Comparison of ENCODE assay signal across 2 cellular contexts in genomic region chr10:28822719-28823464, GRCh38.
TF ChIP-seq lines count a peak whose summit lies in the region.

No MANE protein-coding gene starts in this region.

TF ChIP-seq in liver, 16 proteins besides CTCF, POLR2A, EP300 and RAD21:
- TF ChIP-seq, protein P1, sequence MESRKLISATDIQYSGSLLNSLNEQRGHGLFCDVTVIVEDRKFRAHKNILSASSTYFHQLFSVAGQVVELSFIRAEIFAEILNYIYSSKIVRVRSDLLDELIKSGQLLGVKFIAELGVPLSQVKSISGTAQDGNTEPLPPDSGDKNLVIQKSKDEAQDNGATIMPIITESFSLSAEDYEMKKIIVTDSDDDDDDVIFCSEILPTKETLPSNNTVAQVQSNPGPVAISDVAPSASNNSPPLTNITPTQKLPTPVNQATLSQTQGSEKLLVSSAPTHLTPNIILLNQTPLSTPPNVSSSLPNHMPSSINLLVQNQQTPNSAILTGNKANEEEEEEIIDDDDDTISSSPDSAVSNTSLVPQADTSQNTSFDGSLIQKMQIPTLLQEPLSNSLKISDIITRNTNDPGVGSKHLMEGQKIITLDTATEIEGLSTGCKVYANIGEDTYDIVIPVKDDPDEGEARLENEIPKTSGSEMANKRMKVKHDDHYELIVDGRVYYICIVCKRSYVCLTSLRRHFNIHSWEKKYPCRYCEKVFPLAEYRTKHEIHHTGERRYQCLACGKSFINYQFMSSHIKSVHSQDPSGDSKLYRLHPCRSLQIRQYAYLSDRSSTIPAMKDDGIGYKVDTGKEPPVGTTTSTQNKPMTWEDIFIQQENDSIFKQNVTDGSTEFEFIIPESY (IDR thresholded peaks at IDR 0.05), result no peak
- TF ChIP-seq TAF1 (conservative IDR thresholded peaks at IDR 0.05), result no peak
- no peak for TF ChIP-seq REST (IDR thresholded peaks at IDR 0.05)
- TF ChIP-seq SP1 (IDR thresholded peaks at IDR 0.05), result no peak
- no peak for TF ChIP-seq MAX (IDR thresholded peaks at IDR 0.05)
- TF ChIP-seq YY1 (IDR thresholded peaks at IDR 0.05), result no peak
- TF ChIP-seq FOXA2 (IDR thresholded peaks at IDR 0.05), result no peak
- peak; percentile 79 for TF ChIP-seq NR2F2 (IDR thresholded peaks at IDR 0.05)
- no peak for TF ChIP-seq HNF4A (conservative IDR thresholded peaks at IDR 0.05)
- no peak for TF ChIP-seq EGR1 (IDR thresholded peaks at IDR 0.05; ENCODE audit: low read depth in 2 of 2)
- TF ChIP-seq JUND (IDR thresholded peaks at IDR 0.05), result no peak
- TF ChIP-seq, protein P2, sequence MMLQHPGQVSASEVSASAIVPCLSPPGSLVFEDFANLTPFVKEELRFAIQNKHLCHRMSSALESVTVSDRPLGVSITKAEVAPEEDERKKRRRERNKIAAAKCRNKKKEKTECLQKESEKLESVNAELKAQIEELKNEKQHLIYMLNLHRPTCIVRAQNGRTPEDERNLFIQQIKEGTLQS (IDR thresholded peaks at IDR 0.05), result no peak
- peak in 1 of 2 donors; percentile 31 for TF ChIP-seq RXRA (IDR thresholded peaks at IDR 0.05)
TF ChIP-seq in liver: peak in this region for 2.

TF ChIP-seq in HepG2, 621 proteins besides CTCF, POLR2A, EP300 and RAD21 (continued from another document):
- TF ChIP-seq ZGPAT (CRISPR knock-in tag; IDR thresholded peaks at IDR 0.05), result no peak
- TF ChIP-seq WIZ (CRISPR knock-in tag; IDR thresholded peaks at IDR 0.05), result no peak
- no peak for TF ChIP-seq ZNF577 (CRISPR knock-in tag; IDR thresholded peaks at IDR 0.05; ENCODE audit: borderline replicate concordance, low read depth)
- no peak for TF ChIP-seq UBTF (CRISPR knock-in tag; IDR thresholded peaks at IDR 0.05)
- TF ChIP-seq RNF219 (CRISPR knock-in tag; IDR thresholded peaks at IDR 0.05), result no peak
- TF ChIP-seq ZNF468 (CRISPR knock-in tag; IDR thresholded peaks at IDR 0.05), result no peak
- no peak for TF ChIP-seq RFX5 (IDR thresholded peaks at IDR 0.05; ENCODE audit: low read depth, low read length)
- TF ChIP-seq SAP130 (CRISPR knock-in tag; IDR thresholded peaks at IDR 0.05; ENCODE audit: low read depth), result no peak
- no peak for TF ChIP-seq YEATS2 (CRISPR knock-in tag; IDR thresholded peaks at IDR 0.05; ENCODE audit: borderline replicate concordance)
- no peak for TF ChIP-seq CAMTA2 (CRISPR knock-in tag; IDR thresholded peaks at IDR 0.05; ENCODE audit: borderline replicate concordance)
- TF ChIP-seq CBFB (CRISPR knock-in tag; IDR thresholded peaks at IDR 0.05), result no peak
